In the genomic region with DNA sequence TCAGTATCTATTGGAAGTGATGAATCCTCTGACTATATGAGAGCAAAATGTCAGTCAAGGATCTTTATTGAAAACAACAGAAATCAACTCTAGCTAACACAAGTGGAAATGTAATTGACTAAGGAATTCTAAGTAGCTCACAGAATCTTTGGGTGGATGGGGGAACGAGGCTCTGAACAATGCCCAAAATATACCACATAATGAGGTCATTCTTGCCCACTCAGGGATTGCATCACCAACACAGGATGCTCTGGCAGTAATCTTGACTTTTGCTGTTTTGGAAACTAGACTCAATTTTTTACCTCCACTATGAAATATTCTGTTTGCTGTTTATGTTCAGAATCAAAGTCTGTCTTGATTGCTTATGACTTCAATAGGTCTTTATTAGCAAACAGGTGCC, we compare ENCODE assay signal across 20 cellular contexts.
"Had no signal": no experiment of that assay in that cellular context is flagged by ENCODE, and none has a peak within 500 bp of the region (broad histone marks: within the 10 kb centered on the region; RNA-seq: fewer than 3 reads in every experiment).

No MANE protein-coding gene starts in this region.

- DNase-seq: activated CD4-positive, alpha-beta memory T cell treated with anti-CD3 and anti-CD28 coated beads for 36 hours; activated CD4-positive, alpha-beta T cell treated with anti-CD3 and anti-CD28 coated beads for 1 hour; activated gamma-delta T cell treated with Interleukin-2 at 50 U/mL for 16 hours; activated naive CD8-positive, alpha-beta T cell treated with anti-CD3 and anti-CD28 coated beads for 36 hours; activated T-cell treated with anti-CD3 and anti-CD28 coated beads, Interleukin-2, amount 50 U/mL, for 48 hours; aorta; caudate nucleus; effector memory CD8-positive, alpha-beta T cell; glutamatergic neuron; immature natural killer cell; left cardiac atrium; lower lobe of right lung; naive thymus-derived CD8-positive, alpha-beta T cell; stimulated activated CD4-positive, alpha-beta T cell treated with anti-CD3 and anti-CD28 coated beads, Interleukin-2, amount 100 ng/mL, for 24 hours; stimulated activated naive CD4-positive, alpha-beta T cell; SW 1271; trophoblast cell had no signal

- H3K9me3 Mint-ChIP-seq: activated CD4-positive, alpha-beta memory T cell treated with anti-CD3 and anti-CD28 coated beads for 36 hours; activated naive CD8-positive, alpha-beta T cell treated with anti-CD3 and anti-CD28 coated beads for 36 hours; T-helper 2 cell treated with Interferon-gamma antibody and Interleukin-4, amounts not matched to agents 5 μg/mL and 100 μg/mL, for 36 hours had no signal

- H3K4me1 ChIP-seq: lower lobe of right lung had no signal

- H3K27ac Mint-ChIP-seq: activated CD4-positive, alpha-beta memory T cell treated with anti-CD3 and anti-CD28 coated beads for 36 hours; activated naive CD8-positive, alpha-beta T cell treated with anti-CD3 and anti-CD28 coated beads for 36 hours; effector memory CD8-positive, alpha-beta T cell; immature natural killer cell; naive thymus-derived CD8-positive, alpha-beta T cell; T-helper 2 cell treated with Interferon-gamma antibody and Interleukin-4, amounts not matched to agents 5 μg/mL and 100 μg/mL, for 36 hours had no signal

- ATAC-seq: effector memory CD8-positive, alpha-beta T cell; left cardiac atrium; lower lobe of right lung; naive thymus-derived CD8-positive, alpha-beta T cell; sciatic nerve had no signal

- H3K27ac ChIP-seq: lower lobe of right lung, neutrophil had no signal

- H3K4me3 Mint-ChIP-seq: activated CD4-positive, alpha-beta memory T cell treated with anti-CD3 and anti-CD28 coated beads for 36 hours; activated naive CD8-positive, alpha-beta T cell treated with anti-CD3 and anti-CD28 coated beads for 36 hours; effector memory CD8-positive, alpha-beta T cell; immature natural killer cell; naive thymus-derived CD8-positive, alpha-beta T cell; T-helper 2 cell treated with Interferon-gamma antibody and Interleukin-4, amounts not matched to agents 5 μg/mL and 100 μg/mL, for 36 hours had no signal

- H3K36me3 Mint-ChIP-seq: activated CD4-positive, alpha-beta memory T cell treated with anti-CD3 and anti-CD28 coated beads for 36 hours; activated naive CD8-positive, alpha-beta T cell treated with anti-CD3 and anti-CD28 coated beads for 36 hours; naive thymus-derived CD8-positive, alpha-beta T cell had no signal

- H3K4me3 ChIP-seq: lower lobe of right lung had no signal

- H3K4me1 Mint-ChIP-seq: activated naive CD8-positive, alpha-beta T cell treated with anti-CD3 and anti-CD28 coated beads for 36 hours; immature natural killer cell; naive thymus-derived CD8-positive, alpha-beta T cell had no signal

- H3K27me3 Mint-ChIP-seq: activated CD4-positive, alpha-beta memory T cell treated with anti-CD3 and anti-CD28 coated beads for 36 hours; activated naive CD8-positive, alpha-beta T cell treated with anti-CD3 and anti-CD28 coated beads for 36 hours; effector memory CD8-positive, alpha-beta T cell had no signal

- H3K9me3 ChIP-seq: lower lobe of right lung, neutrophil had no signal

- H3K27me3 ChIP-seq: neutrophil had no signal

- H3K36me3 ChIP-seq: lower lobe of right lung, neutrophil had no signal
